In genomic region chr4:56215901-56216300, GRCh38 we compare ENCODE assay signal across 9 cellular contexts.
A peak's percentile ranks its signal among the peaks of the same experiment; 100 is the strongest.
DNase-seq lines count a peak whose midpoint lies in the region; ATAC-seq, FAIRE-seq and TF ChIP-seq lines count a peak whose summit lies in the region.
"Had no signal": no experiment of that assay in that cellular context is flagged by ENCODE, and none has a peak within 500 bp of the region (broad histone marks: within the 10 kb centered on the region; RNA-seq: fewer than 3 reads in every experiment).

No MANE protein-coding gene starts in this region.

- intact Hi-C loops in Right ventricle myocardium inferior (cut with DNase I), result no loop called here
- intact Hi-C loops in left ventricle myocardium superior (cut with micrococcal nuclease), result no loop called here

- H2AFZ ChIP-seq in SK-N-SH (ENCODE audit: low read depth), result no peak overlapping the region

- H3K9me2 ChIP-seq in SK-N-SH, result no peaks in the 10 kb centered on the region

- H3F3A ChIP-seq in SK-N-SH (replicated peaks; ENCODE audit: insufficient read depth), result no peaks in the 10 kb centered on the region

- H3K9me3 Mint-ChIP-seq in stimulated activated naive B cell treated with anti-CD40 and anti-IgM and Interleukin-4, amounts not matched to agents 10 μg/mL and 1 μg/mL and 100 μg/mL, for 72 hours, result peaks cover 6 to 11% of the 10 kb centered on the region in 2 donors

- DNase-seq in Right ventricle myocardium inferior (ENCODE audit: missing footprints), result peak; percentile 40
- DNase-seq in left ventricle myocardium superior, result no peak
- peak; percentile 17 for DNase-seq in SK-N-SH
- peak; percentile 21 for DNase-seq in fibroblast of the conjunctiva (ENCODE audit: low read depth)
- DNase-seq in urothelium cell line (ENCODE audit: low spot score), result peak; percentile 75
- DNase-seq in tibial nerve (ENCODE audit: low spot score in 2 of 2), result no peak
- DNase-seq in stimulated activated naive B cell treated with anti-CD40 and anti-IgM and Interleukin-4, amounts not matched to agents 10 μg/mL and 1 μg/mL and 100 μg/mL, for 72 hours, result no peak
- no peak for DNase-seq in SW480 (ENCODE audit: low spot score)
- DNase-seq: activated naive CD8-positive, alpha-beta T cell treated with anti-CD3 and anti-CD28 coated beads, Interleukin-2, amount 10 ng/mL, durations not matched to agents 7 days and 5 days had no signal

- H3K4me3 Mint-ChIP-seq in stimulated activated naive B cell treated with anti-CD40 and anti-IgM and Interleukin-4, amounts not matched to agents 10 μg/mL and 1 μg/mL and 100 μg/mL, for 72 hours, result no peak overlapping the region
- H3K4me3 Mint-ChIP-seq: activated naive CD8-positive, alpha-beta T cell treated with anti-CD3 and anti-CD28 coated beads, Interleukin-2, amount 10 ng/mL, durations not matched to agents 7 days and 5 days had no signal

- no peaks in the 10 kb centered on the region for H4K20me1 ChIP-seq in SK-N-SH (ENCODE audit: insufficient read depth)

- H3K4me2 ChIP-seq in SK-N-SH, result peak overlapping the region; percentile 4; the same call in 1 of the 2 replicates

- H3K27ac ChIP-seq in SK-N-SH (ENCODE audit: low read depth in 2 of 2, low read length in 1 of 2) (no peak overlapping the region), tibial nerve (no peak overlapping the region)

- 47% methylated on average over 3 of the region's 3 CpGs for WGBS in SK-N-SH (ENCODE audit: low lambda C conversion rate)
- WGBS in tibial nerve, 2 donors, result 44 to 75% methylated on average over 3 of the region's 3 CpGs

- no peak overlapping the region for H3K27ac Mint-ChIP-seq in stimulated activated naive B cell treated with anti-CD40 and anti-IgM and Interleukin-4, amounts not matched to agents 10 μg/mL and 1 μg/mL and 100 μg/mL, for 72 hours
- H3K27ac Mint-ChIP-seq: activated naive CD8-positive, alpha-beta T cell treated with anti-CD3 and anti-CD28 coated beads, Interleukin-2, amount 10 ng/mL, durations not matched to agents 7 days and 5 days had no signal

- H3K27me3 Mint-ChIP-seq in stimulated activated naive B cell treated with anti-CD40 and anti-IgM and Interleukin-4, amounts not matched to agents 10 μg/mL and 1 μg/mL and 100 μg/mL, for 72 hours, result no peaks in the 10 kb centered on the region

- TF ChIP-seq EP300 in SK-N-SH (IDR thresholded peaks at IDR 0.05; ENCODE audit: borderline replicate concordance in 1 of 2, low read depth in 1 of 2, low read length in 1 of 2) (no peak), tibial nerve (IDR thresholded peaks at IDR 0.05) (no peak)

- TF ChIP-seq CTCF in SK-N-SH (IDR thresholded peaks at IDR 0.05) (no peak), tibial nerve (IDR thresholded peaks at IDR 0.05) (no peak)

- peaks cover 3 to 4% of the 10 kb centered on the region in 2 donors for H3K36me3 Mint-ChIP-seq in stimulated activated naive B cell treated with anti-CD40 and anti-IgM and Interleukin-4, amounts not matched to agents 10 μg/mL and 1 μg/mL and 100 μg/mL, for 72 hours
- H3K36me3 Mint-ChIP-seq: activated naive CD8-positive, alpha-beta T cell treated with anti-CD3 and anti-CD28 coated beads, Interleukin-2, amount 10 ng/mL, durations not matched to agents 7 days and 5 days had no signal

- no peak overlapping the region for H3K4me3 ChIP-seq in SK-N-SH (ENCODE audit: low read depth in 2 of 2, low read length in 1 of 2)
- no peak overlapping the region for H3K4me3 ChIP-seq in tibial nerve

- no peaks in the 10 kb centered on the region for H3K4me1 Mint-ChIP-seq in stimulated activated naive B cell treated with anti-CD40 and anti-IgM and Interleukin-4, amounts not matched to agents 10 μg/mL and 1 μg/mL and 100 μg/mL, for 72 hours
- H3K4me1 Mint-ChIP-seq: activated naive CD8-positive, alpha-beta T cell treated with anti-CD3 and anti-CD28 coated beads, Interleukin-2, amount 10 ng/mL, durations not matched to agents 7 days and 5 days had no signal

- H3K9me3 ChIP-seq in SK-N-SH (no peaks in the 10 kb centered on the region), tibial nerve (peaks cover 0 to 8% (median 0%) of the 10 kb centered on the region in 4 donors)

- no peak for TF ChIP-seq RAD21 in SK-N-SH (IDR thresholded peaks at IDR 0.05; ENCODE audit: low read length)

- POLR2A ChIA-PET in SK-N-SH (lab: Yijun Ruan, JAX), result no interaction called here

- H3K36me3 ChIP-seq in SK-N-SH (replicated peaks in 1 of 2; ENCODE audit: control insufficient read depth in 1 of 2, insufficient read depth in 2 of 2, low read length in 1 of 2), result no peaks in the 10 kb centered on the region
- no peaks in the 10 kb centered on the region for H3K36me3 ChIP-seq in tibial nerve

- FAIRE-seq in urothelium cell line (lab: Jason Lieb, UNC), result no peak

- H3K27me3 ChIP-seq in SK-N-SH (ENCODE audit: insufficient read depth) (no peaks in the 10 kb centered on the region), tibial nerve (no peaks in the 10 kb centered on the region)

- CTCF ChIA-PET in SK-N-SH (lab: Yijun Ruan, JAX), result interaction anchor here (0.7 to 1.4 kb wide), 2 partner anchors 47 to 52 kb away, joined by 3 read pairs; no protein-coding TSS in a partner anchor

- no peaks in the 10 kb centered on the region for H3K79me2 ChIP-seq in SK-N-SH (ENCODE audit: insufficient read depth)

- peaks cover 0 to 3% of the 10 kb centered on the region in 2 experiments; a peak in 1 of 4 replicates for H3K4me1 ChIP-seq in SK-N-SH (ENCODE audit: control insufficient read depth in 1 of 2, insufficient read depth in 2 of 2, low read depth in 1 of 2, low read length in 1 of 2)
- H3K4me1 ChIP-seq in tibial nerve, result no peaks in the 10 kb centered on the region

- no peak overlapping the region for H3K9ac ChIP-seq in SK-N-SH

- ATAC-seq in Right ventricle myocardium inferior, result no peak
- ATAC-seq in left ventricle myocardium superior, result no peak
- ATAC-seq in stimulated activated naive B cell treated with anti-CD40 and anti-IgM and Interleukin-4, amounts not matched to agents 10 μg/mL and 1 μg/mL and 100 μg/mL, for 72 hours (replicated peaks), result no peak

- no peak for TF ChIP-seq POLR2A in tibial nerve (IDR thresholded peaks at IDR 0.05)

TF ChIP-seq in SK-N-SH, 30 proteins besides CTCF, POLR2A, EP300 and RAD21:
- TF ChIP-seq SIN3A (IDR thresholded peaks at IDR 0.05; ENCODE audit: borderline replicate concordance, low read depth, low read length) (no peak), FOSL2 (IDR thresholded peaks at IDR 0.05; ENCODE audit: borderline replicate concordance, low read depth) (peak; percentile 33; the same call in 1 of the 2 replicates), NFIC (IDR thresholded peaks at IDR 0.05; ENCODE audit: borderline replicate concordance) (no peak)

Comparison
In these comparisons a context has a peak if more than half of its experiments do, and no peak if none do; other contexts are left out.
1. DNase-seq: peak in Right ventricle myocardium inferior (single experiment), SK-N-SH (single experiment), fibroblast of the conjunctiva (single experiment) and urothelium cell line (single experiment); none in left ventricle myocardium superior (single experiment), tibial nerve (0 of 2), stimulated activated naive B cell treated with anti-CD40 and anti-IgM and Interleukin-4, amounts not matched to agents 10 μg/mL and 1 μg/mL and 100 μg/mL, for 72 hours (single experiment) and SW480 (single experiment).